8 cellular contexts compared by ENCODE assay signal in genomic region chr13:28718538-28719226, GRCh38. TPM values are rescaled to one million over a fixed set of nuclear protein-coding genes. Genes with fewer than 3 reads are reported as not detected.
DNase-seq lines count a peak whose midpoint lies in the region; ATAC-seq and TF ChIP-seq lines count a peak whose summit lies in the region.

A gene with protein sequence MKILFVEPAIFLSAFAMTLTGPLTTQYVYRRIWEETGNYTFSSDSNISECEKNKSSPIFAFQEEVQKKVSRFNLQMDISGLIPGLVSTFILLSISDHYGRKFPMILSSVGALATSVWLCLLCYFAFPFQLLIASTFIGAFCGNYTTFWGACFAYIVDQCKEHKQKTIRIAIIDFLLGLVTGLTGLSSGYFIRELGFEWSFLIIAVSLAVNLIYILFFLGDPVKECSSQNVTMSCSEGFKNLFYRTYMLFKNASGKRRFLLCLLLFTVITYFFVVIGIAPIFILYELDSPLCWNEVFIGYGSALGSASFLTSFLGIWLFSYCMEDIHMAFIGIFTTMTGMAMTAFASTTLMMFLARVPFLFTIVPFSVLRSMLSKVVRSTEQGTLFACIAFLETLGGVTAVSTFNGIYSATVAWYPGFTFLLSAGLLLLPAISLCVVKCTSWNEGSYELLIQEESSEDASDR (minus strand): TSS chr13:28718970. CDS start chr13:28717998, 972 bp downstream.

- peak within 1 kb of the TSS; percentile 60 for H3K27ac Mint-ChIP-seq in activated T-helper 2 cell treated with anti-CD3 and anti-CD28 coated beads, Interferon-gamma antibody, Interleukin-2, Interleukin-4, amounts not matched to agents 10 μg/mL and 5 μg/mL and 100 μg/mL, durations not matched to agents 14 hours and 24 hours and 36 hours
- peak within 1 kb of the TSS; percentile 87 to 88 for H3K27ac Mint-ChIP-seq in natural killer cell treated with Interleukin-12 subunit alpha and Interleukin-12 subunit beta and Interleukin-15 and Interleukin-18, amount 100 ng/mL, for 72 hours

- peak within 1 kb of the TSS; percentile 92 for H3K4me3 Mint-ChIP-seq in activated T-helper 2 cell treated with anti-CD3 and anti-CD28 coated beads, Interferon-gamma antibody, Interleukin-2, Interleukin-4, amounts not matched to agents 10 μg/mL and 5 μg/mL and 100 μg/mL, durations not matched to agents 14 hours and 24 hours and 36 hours (ENCODE audit: low read depth)
- H3K4me3 Mint-ChIP-seq in natural killer cell treated with Interleukin-12 subunit alpha and Interleukin-12 subunit beta and Interleukin-15 and Interleukin-18, amount 100 ng/mL, for 72 hours, result peak within 1 kb of the TSS; percentile 99

- no peak for TF ChIP-seq EP300 in Ishikawa (IDR thresholded peaks at IDR 0.05; ENCODE audit: borderline replicate concordance)

- peak within 1 kb of the TSS; percentile 66 for H3K4me3 ChIP-seq in fibroblast of mammary gland (ENCODE audit: control insufficient read depth, low read depth, low read length)

- peak; percentile 98 for ATAC-seq in GM21576 (IDR thresholded peaks at IDR 0.05; ENCODE audit: unreplicated experiment)
- peak; percentile 99 for ATAC-seq in natural killer cell treated with Interleukin-12 subunit alpha and Interleukin-12 subunit beta and Interleukin-15 and Interleukin-18, amount 100 ng/mL, for 72 hours

- TF ChIP-seq RAD21 in Ishikawa (IDR thresholded peaks at IDR 0.05; ENCODE audit: low read depth), result no peak

- no peaks in the 10 kb centered on the region for H3K9me3 Mint-ChIP-seq in activated T-helper 2 cell treated with anti-CD3 and anti-CD28 coated beads, Interferon-gamma antibody, Interleukin-2, Interleukin-4, amounts not matched to agents 10 μg/mL and 5 μg/mL and 100 μg/mL, durations not matched to agents 14 hours and 24 hours and 36 hours
- no peaks in the 10 kb centered on the region for H3K9me3 Mint-ChIP-seq in natural killer cell treated with Interleukin-12 subunit alpha and Interleukin-12 subunit beta and Interleukin-15 and Interleukin-18, amount 100 ng/mL, for 72 hours

- peak; percentile 34 for DNase-seq in DMS79 (lab: John Stamatoyannopoulos, UW)
- peak; percentile 97 for DNase-seq in RPMI7951 (ENCODE audit: low read depth)
- DNase-seq in activated T-helper 2 cell treated with anti-CD3 and anti-CD28 coated beads, Interferon-gamma antibody, Interleukin-2, Interleukin-4, amounts not matched to agents 10 μg/mL and 5 μg/mL and 100 μg/mL, durations not matched to agents 14 hours and 24 hours and 36 hours (ENCODE audit: low spot score), result peak; percentile 95
- DNase-seq in fibroblast of mammary gland (ENCODE audit: low read depth), result peak; percentile 96
- peak; percentile 98 for DNase-seq in natural killer cell treated with Interleukin-12 subunit alpha and Interleukin-12 subunit beta and Interleukin-15 and Interleukin-18, amount 100 ng/mL, for 72 hours (ENCODE audit: low spot score)
- peak; percentile 97 for DNase-seq in stimulated activated naive CD4-positive, alpha-beta T cell treated with Interleukin-2 at 50 U/mL for 16 hours (lab: John Stamatoyannopoulos, UW)

- H3K36me3 Mint-ChIP-seq in activated T-helper 2 cell treated with anti-CD3 and anti-CD28 coated beads, Interferon-gamma antibody, Interleukin-2, Interleukin-4, amounts not matched to agents 10 μg/mL and 5 μg/mL and 100 μg/mL, durations not matched to agents 14 hours and 24 hours and 36 hours (ENCODE audit: low read depth), result peaks cover 10% of the 10 kb centered on the region
- H3K36me3 Mint-ChIP-seq in natural killer cell treated with Interleukin-12 subunit alpha and Interleukin-12 subunit beta and Interleukin-15 and Interleukin-18, amount 100 ng/mL, for 72 hours, result no peaks in the 10 kb centered on the region

- intact Hi-C loops in activated T-helper 2 cell treated with anti-CD3 and anti-CD28 coated beads, Interferon-gamma antibody, Interleukin-2, Interleukin-4, amounts not matched to agents 10 μg/mL and 5 μg/mL and 100 μg/mL, durations not matched to agents 14 hours and 24 hours and 36 hours (cut with micrococcal nuclease), result loop anchor here (2.0 to 5.0 kb wide), 2 partner anchors 60 to 581 kb away; partner anchors contain the start of genes PAN3 and POMP

- H3K4me1 Mint-ChIP-seq in activated T-helper 2 cell treated with anti-CD3 and anti-CD28 coated beads, Interferon-gamma antibody, Interleukin-2, Interleukin-4, amounts not matched to agents 10 μg/mL and 5 μg/mL and 100 μg/mL, durations not matched to agents 14 hours and 24 hours and 36 hours (ENCODE audit: low read depth), result peaks cover 26% of the 10 kb centered on the region
- H3K4me1 Mint-ChIP-seq in natural killer cell treated with Interleukin-12 subunit alpha and Interleukin-12 subunit beta and Interleukin-15 and Interleukin-18, amount 100 ng/mL, for 72 hours (ENCODE audit: low read depth in 2 of 2), result peaks cover 14 to 30% of the 10 kb centered on the region in 2 donors

- no peak for TF ChIP-seq CTCF in fibroblast of mammary gland (conservative IDR thresholded peaks at IDR 0.05; ENCODE audit: control insufficient read depth, insufficient read depth, low read depth, low read length)

- peaks cover 4% of the 10 kb centered on the region for H3K27me3 Mint-ChIP-seq in activated T-helper 2 cell treated with anti-CD3 and anti-CD28 coated beads, Interferon-gamma antibody, Interleukin-2, Interleukin-4, amounts not matched to agents 10 μg/mL and 5 μg/mL and 100 μg/mL, durations not matched to agents 14 hours and 24 hours and 36 hours (ENCODE audit: low read depth)
- peaks cover 0 to 7% of the 10 kb centered on the region in 2 donors for H3K27me3 Mint-ChIP-seq in natural killer cell treated with Interleukin-12 subunit alpha and Interleukin-12 subunit beta and Interleukin-15 and Interleukin-18, amount 100 ng/mL, for 72 hours

TF ChIP-seq in Ishikawa, 13 proteins besides CTCF, POLR2A, EP300 and RAD21:
- TF ChIP-seq TEAD4 (IDR thresholded peaks at IDR 0.05), result no peak
- no peak for TF ChIP-seq REST (IDR thresholded peaks at IDR 0.05; ENCODE audit: low read depth)
- no peak for TF ChIP-seq CREB1 (IDR thresholded peaks at IDR 0.05; ENCODE audit: low read depth)
- TF ChIP-seq, protein P1, sequence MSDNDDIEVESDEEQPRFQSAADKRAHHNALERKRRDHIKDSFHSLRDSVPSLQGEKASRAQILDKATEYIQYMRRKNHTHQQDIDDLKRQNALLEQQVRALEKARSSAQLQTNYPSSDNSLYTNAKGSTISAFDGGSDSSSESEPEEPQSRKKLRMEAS (IDR thresholded peaks at IDR 0.05), result peak; percentile 64
- 0 out of 2 replicates have a peak, but pooled peaks have one; percentile 24 for TF ChIP-seq TAF1 (IDR thresholded peaks at IDR 0.05; ENCODE audit: low read depth)
- TF ChIP-seq EGR1 (IDR thresholded peaks at IDR 0.05), result no peak
- TF ChIP-seq TCF12 (IDR thresholded peaks at IDR 0.05; ENCODE audit: low read depth), result no peak

RNA-seq across cellular contexts. Expression of the gene that starts here (rescaled TPM):
- 7.6 and 8.4 TPM in 2 replicates for total RNA-seq in RPMI7951 (2014; rRNA removed; shearing (Covaris generic))
- total RNA-seq in activated T-helper 2 cell treated with anti-CD3 and anti-CD28 coated beads, Interferon-gamma antibody, Interleukin-2, Interleukin-4, amounts not matched to agents 10 μg/mL and 5 μg/mL and 100 μg/mL, durations not matched to agents 14 hours and 24 hours and 36 hours, result 2.8 and 3.1 TPM in 2 replicates
- total RNA-seq in natural killer cell treated with Interleukin-12 subunit alpha and Interleukin-12 subunit beta and Interleukin-15 and Interleukin-18, amount 100 ng/mL, for 72 hours, result 1 to 10 TPM; 5.8 to 6.5 TPM

Comparison
In these comparisons a context has a peak if more than half of its experiments do, and no peak if none do; other contexts are left out.
1. Peak in every context shown above with its lines: DNase-seq, ATAC-seq and H3K4me3 ChIP-seq.
2. DNase-seq: peak in every context shown above with its lines; median percentile 98 in natural killer cell treated with Interleukin-12 subunit alpha and Interleukin-12 subunit beta and Interleukin-15 and Interleukin-18, amount 100 ng/mL, for 72 hours; 97 in RPMI7951; 97 in stimulated activated naive CD4-positive, alpha-beta T cell treated with Interleukin-2 at 50 U/mL for 16 hours; 96 in fibroblast of mammary gland; 95 in activated T-helper 2 cell treated with anti-CD3 and anti-CD28 coated beads, Interferon-gamma antibody, Interleukin-2, Interleukin-4, amounts not matched to agents 10 μg/mL and 5 μg/mL and 100 μg/mL, durations not matched to agents 14 hours and 24 hours and 36 hours; 34 in DMS79.